ENCODE assay signal across 15 cellular contexts in the genomic region with DNA sequence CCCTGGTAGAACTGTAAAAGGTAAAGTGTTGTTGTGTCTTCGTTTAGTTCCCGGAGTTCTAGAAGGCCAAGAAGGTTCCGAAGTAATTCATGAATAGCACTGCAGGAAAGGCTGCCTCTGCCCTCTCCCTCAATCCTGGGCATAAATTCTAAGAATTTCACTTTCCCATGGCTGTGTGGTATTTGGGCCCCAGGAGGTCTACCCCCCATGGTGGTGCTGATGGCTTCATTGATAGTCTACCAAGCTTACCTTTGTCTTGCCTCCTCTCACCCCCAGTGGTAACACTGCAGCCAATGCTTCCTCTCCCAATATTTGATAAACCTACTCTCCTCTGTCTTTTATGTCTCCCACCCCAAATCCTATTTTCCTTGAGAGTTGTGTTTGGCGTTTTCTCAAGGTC.
"Had no signal": no experiment of that assay in that cellular context is flagged by ENCODE, and none has a peak within 500 bp of the region (broad histone marks: within the 10 kb centered on the region; RNA-seq: fewer than 3 reads in every experiment).

No MANE protein-coding gene starts in this region.

- H3K9me3 ChIP-seq: adrenal gland, tibial nerve had no signal

- DNase-seq: activated CD4-positive, alpha-beta T cell treated with anti-CD3 and anti-CD28 coated beads, Interleukin-2, amount 50 U/mL, for 48 hours; activated CD4-positive, CD25-positive, alpha-beta regulatory T cell treated with anti-CD3 and anti-CD28 coated beads, Interleukin-2, amount 50 U/mL, for 72 hours; activated CD8-positive, alpha-beta memory T cell treated with anti-CD3 and anti-CD28 coated beads, Interleukin-2, amount 10 ng/mL, durations not matched to agents 7 days and 5 days; activated effector memory CD4-positive, alpha-beta T cell treated with Interleukin-2 at 50 U/mL for 16 hours; activated T-cell treated with anti-CD3 and anti-CD28 coated beads, Interleukin-2, amount 50 U/mL, for 4 hours; adrenal gland; caudate nucleus; hippocampal formation; occipital lobe; stimulated activated CD4-positive, alpha-beta T cell treated with anti-CD3 and anti-CD28 coated beads, Interleukin-2, amount 100 ng/mL, for 48 hours; stimulated activated naive CD4-positive, alpha-beta T cell had no signal

- ATAC-seq: activated CD8-positive, alpha-beta memory T cell treated with anti-CD3 and anti-CD28 coated beads, Interleukin-2, amount 10 ng/mL, durations not matched to agents 7 days and 5 days; activated T-cell treated with anti-CD3 and anti-CD28 coated beads, Interleukin-2, amount 50 U/mL, for 4 hours; esophagus mucosa; natural killer cell treated with Interleukin-12 subunit alpha and Interleukin-12 subunit beta and Interleukin-15 and Interleukin-18, amount 100 ng/mL, for 72 hours had no signal

- H3K27me3 ChIP-seq: adrenal gland, right atrium auricular region, tibial nerve had no signal

- H3K4me1 ChIP-seq: adrenal gland, right atrium auricular region had no signal

- H3K36me3 ChIP-seq: adrenal gland, right atrium auricular region, tibial nerve had no signal

- H3K4me3 ChIP-seq: adrenal gland, right atrium auricular region, tibial nerve had no signal
